11 cellular contexts compared by ENCODE assay signal in genomic region chr17:38875477-38876080, GRCh38. TPM values are rescaled to one million over a fixed set of nuclear protein-coding genes. Genes with fewer than 3 reads are reported as not detected.
A peak's percentile ranks its signal among the peaks of the same experiment; 100 is the strongest.
DNase-seq lines count a peak whose midpoint lies in the region; ATAC-seq and TF ChIP-seq lines count a peak whose summit lies in the region.
"Had no signal": no experiment of that assay in that cellular context is flagged by ENCODE, and none has a peak within 500 bp of the region (broad histone marks: within the 10 kb centered on the region; RNA-seq: fewer than 3 reads in every experiment).

No MANE protein-coding gene starts in this region.

- H3K4me2 ChIP-seq in PC-9: peak overlapping the region; percentile 79

- H3F3A ChIP-seq in PC-9 (ENCODE audit: insufficient read depth, low read depth): peaks cover 66% of the 10 kb centered on the region

- H3K4me1 ChIP-seq in CD8-positive, alpha-beta memory T cell (ENCODE audit: insufficient read depth, low read length): peaks cover 90% of the 10 kb centered on the region
- peaks cover 84% of the 10 kb centered on the region for H3K4me1 ChIP-seq in PC-9 (replicated peaks; ENCODE audit: insufficient read depth)
- H3K4me1 ChIP-seq in gastrocnemius medialis: peaks cover 30 to 50% of the 10 kb centered on the region in 2 donors

- H3K9me3 ChIP-seq in CD8-positive, alpha-beta memory T cell (ENCODE audit: low read length): no peaks in the 10 kb centered on the region
- no peaks in the 10 kb centered on the region for H3K9me3 ChIP-seq in PC-9 (ENCODE audit: insufficient read depth, low read depth)
- H3K9me3 ChIP-seq in gastrocnemius medialis: no peaks in the 10 kb centered on the region

- H4K20me1 ChIP-seq in PC-9 (ENCODE audit: insufficient read depth): peaks cover 62% of the 10 kb centered on the region

- peaks cover 36% of the 10 kb centered on the region for H3K36me3 ChIP-seq in CD8-positive, alpha-beta memory T cell (ENCODE audit: insufficient read depth, low read length)
- H3K36me3 ChIP-seq in PC-9 (ENCODE audit: low read depth) (peaks cover 8% of the 10 kb centered on the region), gastrocnemius medialis (no peaks in the 10 kb centered on the region)

- peaks cover 0 to 48% (median 1%) of the 10 kb centered on the region in 3 donors for H3K36me3 Mint-ChIP-seq in CD8-positive, alpha-beta memory T cell
- H3K36me3 Mint-ChIP-seq in effector memory CD8-positive, alpha-beta T cell (ENCODE audit: insufficient read depth): peaks cover 65% of the 10 kb centered on the region

- no peak for TF ChIP-seq POLR2A in gastrocnemius medialis (IDR thresholded peaks at IDR 0.05)

- no TSS peak for BruUV-seq in PC-9 (replicated peaks; lab: Mats Ljungman, UMichigan)

- intact Hi-C loops in PC-9 (cut with micrococcal nuclease; ENCODE audit: unreplicated experiment) (no loop called here), gastrocnemius medialis (cut with DNase I; ENCODE audit: low total_unique reads) (no loop called here)

- peaks cover 90% of the 10 kb centered on the region for H3K79me2 ChIP-seq in PC-9 (ENCODE audit: low read depth)

- H3K27me3 Mint-ChIP-seq in CD8-positive, alpha-beta memory T cell: peaks cover 0 to 2% of the 10 kb centered on the region in 2 donors
- no peaks in the 10 kb centered on the region for H3K27me3 Mint-ChIP-seq in effector memory CD8-positive, alpha-beta T cell

- CTCF ChIA-PET in CD8-positive, alpha-beta memory T cell (lab: Charles Lee): no interaction called here
- CTCF ChIA-PET in PC-9 (lab: Charles Lee): interaction anchor here (1.2 kb wide), 1 partner anchor 23 kb away, joined by 9 read pairs; no protein-coding TSS in a partner anchor

- peak overlapping the region; percentile 26 to 100 (median 75) for H3K4me3 Mint-ChIP-seq in CD8-positive, alpha-beta memory T cell
- peak overlapping the region; percentile 99 for H3K4me3 Mint-ChIP-seq in effector memory CD8-positive, alpha-beta T cell

- POLR2A ChIA-PET in CD8-positive, alpha-beta memory T cell (lab: Charles Lee): interaction anchor here (1.9 kb wide), 1 partner anchor 22 kb away, joined by 6 read pairs; the partner anchor contains the start of gene RPL23
- POLR2A ChIA-PET in PC-9 (lab: Charles Lee; ENCODE audit: unreplicated experiment): interaction anchor here (0.6 kb wide), 1 partner anchor 137 kb away, joined by 3 read pairs; no protein-coding TSS in a partner anchor

- no peaks in the 10 kb centered on the region for H3K9me3 Mint-ChIP-seq in CD8-positive, alpha-beta memory T cell
- H3K9me3 Mint-ChIP-seq in effector memory CD8-positive, alpha-beta T cell: no peaks in the 10 kb centered on the region

- H3K27ac ChIP-seq in CD8-positive, alpha-beta memory T cell (ENCODE audit: low read depth, low read length): no peak overlapping the region
- H3K27ac ChIP-seq in PC-9 (peak overlapping the region; percentile 40), gastrocnemius medialis (peak overlapping the region; percentile 26 to 91 (median 72))
- H3K27ac ChIP-seq: VCaP had no signal

- no peak overlapping the region for H3K4me3 ChIP-seq in CD8-positive, alpha-beta memory T cell (ENCODE audit: low read length)
- H3K4me3 ChIP-seq in PC-9 (no peak overlapping the region), gastrocnemius medialis (no peak overlapping the region)

- ATAC-seq in effector memory CD8-positive, alpha-beta T cell (replicated peaks): no peak
- ATAC-seq in gastrocnemius medialis: no peak

- no peak for DNase-seq in CD8-positive, alpha-beta memory T cell
- DNase-seq in PC-9: peak in 1 of 2 experiments; percentile 45
- DNase-seq in effector memory CD8-positive, alpha-beta T cell: no peak
- DNase-seq in gastrocnemius medialis: no peak
- no peak for DNase-seq in stimulated activated CD4-positive, alpha-beta T cell treated with anti-CD3 and anti-CD28 coated beads, Interleukin-1b, Interleukin-23, amount 100 ng/mL, for 48 hours
- DNase-seq in NCI-H146 (lab: John Stamatoyannopoulos, UW): no peak
- DNase-seq in ecto neural progenitor cell (ENCODE audit: low spot score): no peak
- DNase-seq in cortex of kidney (lab: John Stamatoyannopoulos, UW): no peak
- DNase-seq: cerebellar nuclear complex; stimulated activated CD4-positive, alpha-beta T cell treated with anti-CD3 and anti-CD28 coated beads, Interleukin-12 subunit alpha, Interleukin-12 subunit beta, amount 100 ng/mL, for 4 hours had no signal

- peak overlapping the region; percentile 74 to 99 (median 94) for H3K27ac Mint-ChIP-seq in CD8-positive, alpha-beta memory T cell
- H3K27ac Mint-ChIP-seq in effector memory CD8-positive, alpha-beta T cell: peak overlapping the region; percentile 88 to 93

- in situ Hi-C loops in gastrocnemius medialis (cut with MboI; ENCODE audit: low sequenced_read_pairs in 4 of 4): loop anchor here in 1 of 4 donors (25.0 kb wide), 1 partner anchor 112 kb away; no protein-coding TSS in a partner anchor

- no peaks in the 10 kb centered on the region for H3K27me3 ChIP-seq in CD8-positive, alpha-beta memory T cell (ENCODE audit: insufficient read depth, low read length, poor library complexity, severe bottlenecking)
- H3K27me3 ChIP-seq in PC-9 (ENCODE audit: insufficient read depth, low read depth) (no peaks in the 10 kb centered on the region), gastrocnemius medialis (no peaks in the 10 kb centered on the region)

- peaks cover 86 to 92% (median 89%) of the 10 kb centered on the region in 3 donors for H3K4me1 Mint-ChIP-seq in CD8-positive, alpha-beta memory T cell
- peaks cover 83 to 85% of the 10 kb centered on the region in 2 donors for H3K4me1 Mint-ChIP-seq in effector memory CD8-positive, alpha-beta T cell (ENCODE audit: low read depth in 2 of 2)

- TF ChIP-seq CTCF in PC-9 (conservative IDR thresholded peaks at IDR 0.05): no peak
- no peak for TF ChIP-seq CTCF in gastrocnemius medialis (IDR thresholded peaks at IDR 0.05 in 4 of 5, conservative IDR thresholded peaks at IDR 0.05 in 1 of 5)

- no peaks in the 10 kb centered on the region for H3K9me2 ChIP-seq in PC-9 (ENCODE audit: insufficient read depth)

- no peak overlapping the region for H2AFZ ChIP-seq in PC-9

RNA-seq across cellular contexts. Expression of gene LASP1, which starts 5.7 kb away (rescaled TPM):
- total RNA-seq in CD8-positive, alpha-beta memory T cell: 100 to 1,000 TPM; 128 to 135 TPM
- polyA plus RNA-seq in CD8-positive, alpha-beta memory T cell: 76.1 TPM
- total RNA-seq in PC-9 (2021) (220 and 309 TPM in 2 replicates), gastrocnemius medialis (10 to 100 TPM; 10.7 to 24.1 (median 20.5) TPM)

RNA-seq across cellular contexts. Expression of gene RPL23, which starts 22.1 kb away (rescaled TPM):
- total RNA-seq in CD8-positive, alpha-beta memory T cell: 1,000 to 10,000 TPM; 1,857 to 1,911 TPM
- 1,010 TPM for polyA plus RNA-seq in CD8-positive, alpha-beta memory T cell
- 1,146 and 1,262 TPM in 2 replicates for total RNA-seq in PC-9 (2021)
- total RNA-seq in gastrocnemius medialis: 1,000 to 10,000 TPM in 1 of 4 donors, 100 to 1,000 TPM in 3; 878 to 1,126 (median 955) TPM

RNA-seq across cellular contexts. Expression of gene CWC25, which starts 50.5 kb away (rescaled TPM):
- 10 to 100 TPM; 31.3 to 31.7 TPM for total RNA-seq in CD8-positive, alpha-beta memory T cell
- polyA plus RNA-seq in CD8-positive, alpha-beta memory T cell: 11.5 TPM
- 13.7 and 13.9 TPM in 2 replicates for total RNA-seq in PC-9 (2021)
- 10 to 100 TPM in 3 of 4 donors, 1 to 10 TPM in 1; 9.1 to 14.4 (median 12.3) TPM for total RNA-seq in gastrocnemius medialis
